Comparison of ENCODE assay signal across 12 cellular contexts in the genomic region with DNA sequence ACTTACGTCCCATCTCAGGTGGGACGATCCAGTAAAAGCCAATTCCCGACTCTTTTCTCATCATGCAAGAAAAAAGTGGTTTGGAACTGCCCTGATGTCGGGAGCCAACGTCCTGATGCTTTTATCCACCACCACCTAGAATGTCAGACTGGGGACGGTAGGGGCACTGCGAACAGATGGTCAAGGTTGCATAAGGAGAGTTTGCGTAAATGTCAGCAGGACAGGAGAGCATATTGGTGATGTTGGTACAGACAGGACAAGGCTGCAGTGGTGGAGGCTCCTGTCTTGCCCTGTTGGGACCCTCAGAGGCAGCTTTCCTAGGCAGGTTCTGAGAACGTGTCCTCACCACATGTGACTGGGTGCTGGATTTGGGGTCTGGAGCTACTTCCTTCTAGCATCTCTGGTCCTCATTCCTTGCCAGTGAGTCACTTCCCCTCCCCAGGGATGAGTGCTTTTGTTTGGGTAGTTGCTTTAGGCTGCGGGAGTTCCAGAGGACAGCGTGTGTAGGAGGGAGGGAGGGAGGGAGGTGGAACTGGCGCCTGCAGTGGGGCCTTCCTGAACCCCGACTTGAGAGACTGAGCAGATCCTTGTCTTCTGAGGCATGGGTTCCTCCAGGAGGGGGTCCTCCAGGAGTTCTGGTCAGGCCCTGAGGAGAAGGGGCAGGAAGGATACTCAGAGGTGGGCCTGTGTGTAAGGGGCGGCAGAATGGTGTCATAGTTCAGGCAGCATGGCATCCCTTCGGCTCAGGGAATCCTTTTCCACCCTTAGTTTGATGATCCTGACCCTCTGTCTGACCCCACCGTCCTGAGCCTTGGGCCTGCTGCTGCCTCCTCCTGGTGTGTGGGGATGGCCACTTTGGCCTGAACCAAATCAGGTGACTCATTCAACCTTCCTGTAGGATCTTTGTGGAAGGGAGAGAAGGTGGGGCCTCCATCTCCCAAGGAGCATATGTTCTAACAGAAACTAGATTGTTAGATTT. TPM values are rescaled to one million over a fixed set of nuclear protein-coding genes. Genes with fewer than 3 reads are reported as not detected.
A peak's percentile ranks its signal among the peaks of the same experiment; 100 is the strongest.
DNase-seq lines count a peak whose midpoint lies in the region; ATAC-seq, FAIRE-seq and TF ChIP-seq lines count a peak whose summit lies in the region.
"Had no signal": no experiment of that assay in that cellular context is flagged by ENCODE, and none has a peak within 500 bp of the region (broad histone marks: within the 10 kb centered on the region; RNA-seq: fewer than 3 reads in every experiment).

No MANE protein-coding gene starts in this region.

- H3K4me2 ChIP-seq in endothelial cell of umbilical vein (ENCODE audit: insufficient read depth, low read length) = peak overlapping the region; percentile 2
- no peak overlapping the region for H3K4me2 ChIP-seq in mesendoderm (ENCODE audit: low read length)

- H4K8ac ChIP-seq in mesendoderm (ENCODE audit: low read depth, low read length) = no peak overlapping the region

- dilution Hi-C loops in endothelial cell of umbilical vein (cut with MboI; ENCODE audit: extremely low pct_ligation_motif_present, low sequenced_read_pairs) = no loop called here

- H3K4me3 Mint-ChIP-seq in stimulated activated effector memory CD8-positive, alpha-beta T cell treated with anti-CD3 and anti-CD28 coated beads, Interleukin-12 subunit alpha, Interleukin-12 subunit beta, amount 100 ng/mL, for 72 hours = no peak overlapping the region
- H3K4me3 Mint-ChIP-seq: activated naive CD4-positive, alpha-beta T cell treated with anti-CD3 and anti-CD28 coated beads, Interleukin-2, amount 50 U/mL, for 24 hours had no signal

- no peak overlapping the region for H3K18ac ChIP-seq in mesendoderm (ENCODE audit: low read length)

- H3K4ac ChIP-seq in mesendoderm (ENCODE audit: low read depth, low read length) = no peak overlapping the region

- H3K4me1 Mint-ChIP-seq in stimulated activated effector memory CD8-positive, alpha-beta T cell treated with anti-CD3 and anti-CD28 coated beads, Interleukin-12 subunit alpha, Interleukin-12 subunit beta, amount 100 ng/mL, for 72 hours = no peaks in the 10 kb centered on the region
- H3K4me1 Mint-ChIP-seq: activated naive CD4-positive, alpha-beta T cell treated with anti-CD3 and anti-CD28 coated beads, Interleukin-2, amount 50 U/mL, for 24 hours had no signal

- H2AK5ac ChIP-seq in mesendoderm (ENCODE audit: low read length) = peak overlapping the region; percentile 33

- H3K79me1 ChIP-seq in mesendoderm (ENCODE audit: low read length) = no peaks in the 10 kb centered on the region

- H3K9me3 ChIP-seq in NT2/D1 (ENCODE audit: insufficient read depth, low read length) (0 out of 2 replicates have a peak, but pooled peaks cover 11% of the 10 kb centered on the region), endothelial cell of umbilical vein (replicated peaks; ENCODE audit: control insufficient read depth, insufficient read depth, low read length) (no peaks in the 10 kb centered on the region)
- H3K9me3 ChIP-seq: psoas muscle had no signal

- CTCF ChIA-PET in endothelial cell of umbilical vein (lab: Charles Lee) = interaction anchor here (0.6 to 1.5 kb wide), 5 partner anchors 17 to 304 kb away, joined by 3 to 7 read pairs (median 3); a partner anchor contains a TSS

- no peak overlapping the region for H2BK5ac ChIP-seq in mesendoderm (ENCODE audit: low read length)

- no peaks in the 10 kb centered on the region for H4K20me1 ChIP-seq in endothelial cell of umbilical vein (replicated peaks; ENCODE audit: control insufficient read depth, extremely low read depth, insufficient read depth, low read length)

- H3K36me3 ChIP-seq in NT2/D1 (ENCODE audit: insufficient read depth, insufficient read length, low read length) = no peaks in the 10 kb centered on the region
- no peaks in the 10 kb centered on the region for H3K36me3 ChIP-seq in endothelial cell of umbilical vein (ENCODE audit: control insufficient read depth in 2 of 2, extremely low read depth in 1 of 2, insufficient read depth in 2 of 2, low read length in 2 of 2)
- no peaks in the 10 kb centered on the region for H3K36me3 ChIP-seq in mesendoderm (ENCODE audit: control insufficient read depth, insufficient read depth, low read length)

- no peak overlapping the region for H3K27ac Mint-ChIP-seq in stimulated activated effector memory CD8-positive, alpha-beta T cell treated with anti-CD3 and anti-CD28 coated beads, Interleukin-12 subunit alpha, Interleukin-12 subunit beta, amount 100 ng/mL, for 72 hours
- H3K27ac Mint-ChIP-seq: activated naive CD4-positive, alpha-beta T cell treated with anti-CD3 and anti-CD28 coated beads, Interleukin-2, amount 50 U/mL, for 24 hours had no signal

- H3K79me2 ChIP-seq in endothelial cell of umbilical vein (ENCODE audit: control insufficient read depth, insufficient read depth, low read length) = no peaks in the 10 kb centered on the region
- no peaks in the 10 kb centered on the region for H3K79me2 ChIP-seq in mesendoderm (ENCODE audit: control insufficient read depth, insufficient read depth, low read length)

- H3K9ac ChIP-seq in NT2/D1 (ENCODE audit: insufficient read length, low read depth) = peak overlapping the region; percentile 17
- peak overlapping the region; percentile 25 for H3K9ac ChIP-seq in endothelial cell of umbilical vein (replicated peaks; ENCODE audit: extremely low read depth, insufficient read depth, low read length)
- H3K9ac ChIP-seq in mesendoderm (ENCODE audit: low read length) = no peak overlapping the region

- no CpG with 5 or more reads among the region's 16 CpGs for WGBS in mesendoderm (ENCODE audit: extremely low coverage, insufficient coverage, low lambda C conversion rate)

- H3K4me3 ChIP-seq in NT2/D1 (ENCODE audit: insufficient read length, low read depth) = no peak overlapping the region
- H3K4me3 ChIP-seq in endothelial cell of umbilical vein (replicated peaks in 1 of 3; ENCODE audit: insufficient read depth in 1 of 3, low read depth in 1 of 3, low read length in 3 of 3) = no peak overlapping the region
- H3K4me3 ChIP-seq in mesendoderm (ENCODE audit: low read length) = no peak overlapping the region
- H3K4me3 ChIP-seq: psoas muscle had no signal

- TSS peak; percentile 97 for BruUV-seq in endothelial cell of umbilical vein (replicated peaks; lab: Mats Ljungman, UMichigan)

- peak overlapping the region; percentile 37 for H3K56ac ChIP-seq in mesendoderm (ENCODE audit: low read length)

- no peaks in the 10 kb centered on the region for H3K36me3 Mint-ChIP-seq in stimulated activated effector memory CD8-positive, alpha-beta T cell treated with anti-CD3 and anti-CD28 coated beads, Interleukin-12 subunit alpha, Interleukin-12 subunit beta, amount 100 ng/mL, for 72 hours

- DNase-seq in Daoy (ENCODE audit: low read depth) (peak; percentile 91), NT2/D1 (ENCODE audit: low read depth, low spot score) (peak; percentile 80), endothelial cell of umbilical vein (ENCODE audit: low read depth, low spot score) (peak; percentile 56), mesendoderm (peak; percentile 92), NCI-H446 treated with DMSO at 0.1 percent for 48 hours (lab: John Stamatoyannopoulos, UW) (no peak)
- DNase-seq in stimulated activated effector memory CD8-positive, alpha-beta T cell treated with anti-CD3 and anti-CD28 coated beads, Interleukin-12 subunit alpha, Interleukin-12 subunit beta, amount 100 ng/mL, for 72 hours (ENCODE audit: low spot score in 2 of 2) = no peak
- DNase-seq: DND-41, psoas muscle had no signal

- intact Hi-C loops in endothelial cell of umbilical vein (cut with micrococcal nuclease) = loop anchor here (1.0 kb wide), 2 partner anchors 21 to 159 kb away; a partner anchor contains a TSS

- peak overlapping the region; percentile 37 for H2BK120ac ChIP-seq in mesendoderm (ENCODE audit: low read depth, low read length)

- ATAC-seq in stimulated activated effector memory CD8-positive, alpha-beta T cell treated with anti-CD3 and anti-CD28 coated beads, Interleukin-12 subunit alpha, Interleukin-12 subunit beta, amount 100 ng/mL, for 72 hours = no peak
- ATAC-seq in HG02610 (IDR thresholded peaks at IDR 0.05; ENCODE audit: unreplicated experiment) = no peak
- no peak for ATAC-seq in HG02981 (IDR thresholded peaks at IDR 0.05; ENCODE audit: unreplicated experiment)

- H2BK15ac ChIP-seq in mesendoderm (replicated peaks; ENCODE audit: low read depth) = no peak overlapping the region

- H4K5ac ChIP-seq in mesendoderm (ENCODE audit: low read length) = no peak overlapping the region

- peaks cover 7% of the 10 kb centered on the region for H3K4me1 ChIP-seq in NT2/D1 (ENCODE audit: insufficient read depth, insufficient read length)
- H3K4me1 ChIP-seq in endothelial cell of umbilical vein (ENCODE audit: control insufficient read depth, extremely low read depth, insufficient read depth, low read length) = peaks cover 47% of the 10 kb centered on the region
- H3K4me1 ChIP-seq in mesendoderm (ENCODE audit: control insufficient read depth, low read depth, low read length) = peaks cover 2% of the 10 kb centered on the region

- H3K9me1 ChIP-seq in endothelial cell of umbilical vein (replicated peaks; ENCODE audit: control insufficient read depth, extremely low read depth, insufficient read depth, low read length) = no peaks in the 10 kb centered on the region

- peak; percentile 86 for FAIRE-seq in endothelial cell of umbilical vein (lab: Jason Lieb, UNC)
- FAIRE-seq: TTC549 had no signal

- TF ChIP-seq CTCF in endothelial cell of umbilical vein (IDR thresholded peaks at IDR 0.05; ENCODE audit: extremely low read depth in 1 of 2, insufficient read depth in 1 of 2, low read depth in 1 of 2, low read length in 2 of 2) = peak in 1 of 2 donors; percentile 11

- peak overlapping the region; percentile 16 for H2AFZ ChIP-seq in endothelial cell of umbilical vein (ENCODE audit: low read depth, low read length)

- H3K27me3 ChIP-seq in NT2/D1 (ENCODE audit: insufficient read depth, insufficient read length) (no peaks in the 10 kb centered on the region), endothelial cell of umbilical vein (ENCODE audit: control insufficient read depth in 2 of 2, insufficient read depth in 2 of 2, low read length in 2 of 2) (no peaks in the 10 kb centered on the region), mesendoderm (ENCODE audit: insufficient read depth, low read length, poor library complexity) (no peaks in the 10 kb centered on the region)

- POLR2A ChIA-PET in endothelial cell of umbilical vein (lab: Charles Lee) = interaction anchor here (0.7 kb wide), 1 partner anchor 18 kb away, joined by 7 read pairs; no protein-coding TSS in a partner anchor

- H3K23ac ChIP-seq in mesendoderm (ENCODE audit: low read length) = no peak overlapping the region

- H3K9me3 Mint-ChIP-seq in stimulated activated effector memory CD8-positive, alpha-beta T cell treated with anti-CD3 and anti-CD28 coated beads, Interleukin-12 subunit alpha, Interleukin-12 subunit beta, amount 100 ng/mL, for 72 hours = peaks cover 3% of the 10 kb centered on the region
- H3K9me3 Mint-ChIP-seq: activated naive CD4-positive, alpha-beta T cell treated with anti-CD3 and anti-CD28 coated beads, Interleukin-2, amount 50 U/mL, for 24 hours had no signal

- no peak for TF ChIP-seq POLR2A in endothelial cell of umbilical vein (IDR thresholded peaks at IDR 0.05; ENCODE audit: low read depth, low read length)

- H3K27ac ChIP-seq in endothelial cell of umbilical vein (ENCODE audit: insufficient read depth, low read depth, low read length) (peak overlapping the region; percentile 81), mesendoderm (ENCODE audit: low read depth, low read length) (no peak overlapping the region)
- H3K27ac ChIP-seq: psoas muscle had no signal

RNA-seq across cellular contexts. Expression of a gene that starts 21.2 kb away (rescaled TPM):
- total RNA-seq in Daoy (2014; rRNA removed; shearing (Covaris generic)) = 3.4 and 5.4 TPM in 2 replicates
- 20.2 and 25.4 TPM in 2 replicates for total RNA-seq in endothelial cell of umbilical vein
- polyA plus RNA-seq in endothelial cell of umbilical vein = 9.9 and 10.0 TPM in 2 replicates
- polyA plus RNA-seq in endothelial cell of umbilical vein (2011; cell fraction: cytosol; rRNA removed) = 8.6 and 9.4 TPM in 2 replicates
- 11.1 and 11.9 TPM in 2 replicates for polyA plus RNA-seq in endothelial cell of umbilical vein (2011; cell fraction: nucleus; rRNA removed)
- polyA plus RNA-seq in endothelial cell of umbilical vein (2012) = 10.6 and 16.5 TPM in 2 replicates
- 19.6 and 22.7 TPM in 2 replicates for polyA minus RNA-seq in endothelial cell of umbilical vein
- polyA minus RNA-seq in endothelial cell of umbilical vein (2011; cell fraction: cytosol; rRNA and poly(A)+ RNA removed) = 2.5 TPM
- 25.1 and 28.5 TPM in 2 replicates for polyA minus RNA-seq in endothelial cell of umbilical vein (2011; cell fraction: nucleus; rRNA and poly(A)+ RNA removed)
- 1.3 TPM for polyA plus RNA-seq in mesendoderm (2013, experiment 1 of 2)
- polyA plus RNA-seq in mesendoderm (2013, experiment 2 of 2) = 1.1 TPM

Comparison
In these comparisons a context has a peak if more than half of its experiments do, and no peak if none do; other contexts are left out.
1. DNase-seq: peak in Daoy (single experiment), NT2/D1 (single experiment), endothelial cell of umbilical vein (single experiment) and mesendoderm (single experiment); none in stimulated activated effector memory CD8-positive, alpha-beta T cell treated with anti-CD3 and anti-CD28 coated beads, Interleukin-12 subunit alpha, Interleukin-12 subunit beta, amount 100 ng/mL, for 72 hours (0 of 2) and NCI-H446 treated with DMSO at 0.1 percent for 48 hours (single experiment).